12 cellular contexts compared by ENCODE assay signal in the genomic region with DNA sequence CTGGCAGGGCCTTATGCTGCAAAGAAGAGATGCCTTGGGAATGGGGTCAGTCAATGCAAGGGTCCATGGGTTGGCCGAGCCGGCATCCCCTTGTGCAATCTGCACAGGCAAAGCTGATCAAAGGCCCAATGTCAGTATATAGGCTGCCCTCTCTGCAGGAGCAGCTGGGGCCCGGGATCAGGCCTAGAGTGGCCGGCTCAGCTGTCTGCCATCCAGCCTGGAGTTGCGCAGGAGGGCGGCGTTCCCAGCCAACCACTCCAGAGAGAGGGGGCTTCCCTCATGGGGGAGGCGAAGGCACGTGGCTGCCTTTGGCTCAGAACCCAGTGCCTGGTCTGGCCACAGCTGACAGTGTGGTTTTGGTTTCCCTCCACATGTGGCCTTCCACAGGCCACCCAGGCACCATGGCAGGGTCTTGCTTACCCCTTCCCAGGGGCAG. TPM values are rescaled to one million over a fixed set of nuclear protein-coding genes. Genes with fewer than 3 reads are reported as not detected.
DNase-seq lines count a peak whose midpoint lies in the region; ATAC-seq and TF ChIP-seq lines count a peak whose summit lies in the region.
"Had no signal": no experiment of that assay in that cellular context is flagged by ENCODE, and none has a peak within 500 bp of the region (broad histone marks: within the 10 kb centered on the region; RNA-seq: fewer than 3 reads in every experiment).

No MANE protein-coding gene starts in this region.

- peak overlapping the region; percentile 65 for H3K4me3 ChIP-seq in lower lobe of right lung
- H3K4me3 ChIP-seq: uterus had no signal

- TF ChIP-seq CTCF in activated CD8-positive, alpha-beta T cell treated with anti-CD3 and anti-CD28 coated beads for 36 hours (IDR thresholded peaks at IDR 0.05) = no peak
- TF ChIP-seq CTCF in lower lobe of right lung (IDR thresholded peaks at IDR 0.05) = no peak

- CTCF ChIA-PET in activated CD8-positive, alpha-beta T cell treated with anti-CD3 and anti-CD28 coated beads for 36 hours (lab: Charles Lee) = interaction anchor here (0.9 to 6.4 kb wide), 2 partner anchors 11 to 14 kb away, joined by 3 to 38 read pairs; no protein-coding TSS in a partner anchor

- H3K36me3 Mint-ChIP-seq in activated CD8-positive, alpha-beta T cell treated with anti-CD3 and anti-CD28 coated beads for 36 hours (ENCODE audit: low read depth) = peaks cover 21% of the 10 kb centered on the region

- intact Hi-C loops in Right ventricle myocardium inferior (cut with DNase I) (no loop called here), left cardiac atrium (cut with DNase I) (no loop called here), lower lobe of right lung (cut with DNase I) (no loop called here)
- intact Hi-C loops in activated CD8-positive, alpha-beta T cell treated with anti-CD3 and anti-CD28 coated beads for 36 hours (cut with micrococcal nuclease) = loop anchor here (5.0 kb wide), 2 partner anchors 38 to 188 kb away; partner anchors contain the start of gene ATG16L1

- peaks cover 59% of the 10 kb centered on the region for H3K4me1 Mint-ChIP-seq in activated CD8-positive, alpha-beta T cell treated with anti-CD3 and anti-CD28 coated beads for 36 hours (ENCODE audit: low read depth)

- POLR2A ChIA-PET in activated CD8-positive, alpha-beta T cell treated with anti-CD3 and anti-CD28 coated beads for 36 hours (lab: Charles Lee) = interaction anchor here (0.8 to 6.7 kb wide), 2 partner anchors 16 to 43 kb away, joined by 3 to 119 read pairs; no protein-coding TSS in a partner anchor

- peaks cover 1% of the 10 kb centered on the region for H3K9me3 Mint-ChIP-seq in activated CD8-positive, alpha-beta T cell treated with anti-CD3 and anti-CD28 coated beads for 36 hours

- peak; percentile 60 for DNase-seq in Right ventricle myocardium inferior (ENCODE audit: missing footprints)
- no peak for DNase-seq in left cardiac atrium
- no peak for DNase-seq in activated CD8-positive, alpha-beta T cell treated with anti-CD3 and anti-CD28 coated beads for 36 hours
- no peak for DNase-seq in lower lobe of right lung
- DNase-seq in ureter (ENCODE audit: low spot score) = peak; percentile 41
- DNase-seq in NCI-H1105 (lab: John Stamatoyannopoulos, UW) = no peak
- DNase-seq: central memory CD4-positive, alpha-beta T cell; NCI-H345 had no signal

- no peaks in the 10 kb centered on the region for H3K27me3 ChIP-seq in lower lobe of right lung (ENCODE audit: low read depth)
- H3K27me3 ChIP-seq: esophagus muscularis mucosa, uterus had no signal

- no peaks in the 10 kb centered on the region for H3K27me3 Mint-ChIP-seq in activated CD8-positive, alpha-beta T cell treated with anti-CD3 and anti-CD28 coated beads for 36 hours

- H3K27ac Mint-ChIP-seq in activated CD8-positive, alpha-beta T cell treated with anti-CD3 and anti-CD28 coated beads for 36 hours = peak overlapping the region; percentile 97

- peak overlapping the region; percentile 89 for H3K4me3 Mint-ChIP-seq in activated CD8-positive, alpha-beta T cell treated with anti-CD3 and anti-CD28 coated beads for 36 hours

- ATAC-seq in Right ventricle myocardium inferior (no peak), left cardiac atrium (no peak), lower lobe of right lung (no peak), HG02973 (IDR thresholded peaks at IDR 0.05; ENCODE audit: unreplicated experiment) (no peak), GM19023 (IDR thresholded peaks at IDR 0.05; ENCODE audit: unreplicated experiment) (no peak)
- no peak for ATAC-seq in activated CD8-positive, alpha-beta T cell treated with anti-CD3 and anti-CD28 coated beads for 36 hours

- no peaks in the 10 kb centered on the region for H3K9me3 ChIP-seq in lower lobe of right lung
- H3K9me3 ChIP-seq: esophagus muscularis mucosa, uterus had no signal

- H3K4me1 ChIP-seq in lower lobe of right lung = peaks cover 61% of the 10 kb centered on the region
- H3K4me1 ChIP-seq: uterus had no signal

- peak overlapping the region; percentile 88 for H3K27ac ChIP-seq in lower lobe of right lung
- H3K27ac ChIP-seq: uterus had no signal

- H3K36me3 ChIP-seq in lower lobe of right lung = peaks cover 8% of the 10 kb centered on the region
- H3K36me3 ChIP-seq: esophagus muscularis mucosa, uterus had no signal

RNA-seq across cellular contexts. Expression of gene INPP5D, which starts 3.9 kb away (rescaled TPM):
- total RNA-seq in Right ventricle myocardium inferior (5.2 TPM), left cardiac atrium (1 to 10 TPM; 7.2 to 9.3 TPM), lower lobe of right lung (32.0 TPM), ureter (43.4 TPM)
- total RNA-seq in activated CD8-positive, alpha-beta T cell treated with anti-CD3 and anti-CD28 coated beads for 36 hours = 10 to 100 TPM; 38.6 to 40.2 TPM

RNA-seq across cellular contexts. Expression of gene NEU2, which starts 31.5 kb away (rescaled TPM):
- not detected for total RNA-seq in Right ventricle myocardium inferior
- not detected for total RNA-seq in left cardiac atrium
- not detected for total RNA-seq in activated CD8-positive, alpha-beta T cell treated with anti-CD3 and anti-CD28 coated beads for 36 hours
- not detected for total RNA-seq in lower lobe of right lung
- not detected for total RNA-seq in ureter
- total RNA-seq: esophagus muscularis mucosa, uterus had no signal

RNA-seq across cellular contexts. Expression of gene NGEF, which starts 50.9 kb away (rescaled TPM):
- total RNA-seq in Right ventricle myocardium inferior (0.51 TPM), left cardiac atrium (1 to 10 TPM; 1.6 TPM), lower lobe of right lung (1.7 TPM), ureter (8.1 TPM)
- total RNA-seq in activated CD8-positive, alpha-beta T cell treated with anti-CD3 and anti-CD28 coated beads for 36 hours = under 1 TPM in 1 of 2 experiments, not detected in 1; 0.63 TPM

Comparison
In these comparisons a context has a peak if more than half of its experiments do, and no peak if none do; other contexts are left out.
1. DNase-seq: peak in Right ventricle myocardium inferior (single experiment) and ureter (single experiment); none in left cardiac atrium (single experiment), activated CD8-positive, alpha-beta T cell treated with anti-CD3 and anti-CD28 coated beads for 36 hours (single experiment), lower lobe of right lung (single experiment) and NCI-H1105 (single experiment).